Comparison of ENCODE assay signal across 10 cellular contexts in genomic region chr1:12172042-12172851, GRCh38. TPM values are rescaled to one million over a fixed set of nuclear protein-coding genes. Genes with fewer than 3 reads are reported as not detected.
DNase-seq lines count a peak whose midpoint lies in the region; ATAC-seq and TF ChIP-seq lines count a peak whose summit lies in the region.
"Had no signal": no experiment of that assay in that cellular context is flagged by ENCODE, and none has a peak within 500 bp of the region (broad histone marks: within the 10 kb centered on the region; RNA-seq: fewer than 3 reads in every experiment).

No MANE protein-coding gene starts in this region.

- H3K4me1 ChIP-seq in CD4-positive, CD25-positive, alpha-beta regulatory T cell (ENCODE audit: control insufficient read depth, insufficient read depth, low read length, poor library complexity, severe bottlenecking), result peaks cover 93% of the 10 kb centered on the region
- H3K4me1 ChIP-seq in colonic mucosa (no peaks in the 10 kb centered on the region), sigmoid colon (peaks cover 0 to 35% (median 25%) of the 10 kb centered on the region in 4 donors)

- peaks cover 36% of the 10 kb centered on the region for H3K36me3 Mint-ChIP-seq in CD4-positive, CD25-positive, alpha-beta regulatory T cell
- H3K36me3 Mint-ChIP-seq in T-helper 17 cell (ENCODE audit: low read depth), result peaks cover 15% of the 10 kb centered on the region
- no peaks in the 10 kb centered on the region for H3K36me3 Mint-ChIP-seq in progenitor cell of endocrine pancreas (ENCODE audit: insufficient read depth)

- H3K9ac ChIP-seq in colonic mucosa (ENCODE audit: low read depth in 2 of 2, low read length in 2 of 2), result peak overlapping the region; percentile 28 to 30

- peak; percentile 51 to 66 (median 61) for DNase-seq in CD4-positive, CD25-positive, alpha-beta regulatory T cell
- DNase-seq in T-helper 17 cell, result peak in 2 of 3 donors; percentile 47 to 69
- no peak for DNase-seq in colonic mucosa
- DNase-seq in sigmoid colon, result no peak
- DNase-seq in DMS 273 (lab: John Stamatoyannopoulos, UW; ENCODE audit: unreplicated experiment), result no peak
- no peak for DNase-seq in GM19240 (ENCODE audit: insufficient read length, low spot score)
- DNase-seq in progenitor cell of endocrine pancreas (ENCODE audit: low spot score, unreplicated experiment), result no peak
- no peak for DNase-seq in germinal center (ENCODE audit: low spot score)
- DNase-seq: NCI-H446 treated with DMSO at 0.1 percent for 48 hours, ovary had no signal

- peak overlapping the region; percentile 75 for H3K4me3 ChIP-seq in CD4-positive, CD25-positive, alpha-beta regulatory T cell (ENCODE audit: low read depth, low read length)
- H3K4me3 ChIP-seq in colonic mucosa (no peak overlapping the region), sigmoid colon (no peak overlapping the region)
- H3K4me3 ChIP-seq: ovary had no signal

- 79 to 86% methylated on average over 14 of the region's 14 CpGs for WGBS in sigmoid colon, 2 donors

- TF ChIP-seq EP300 in sigmoid colon (IDR thresholded peaks at IDR 0.05), result no peak

- ATAC-seq in CD4-positive, CD25-positive, alpha-beta regulatory T cell (ENCODE audit: low read depth in 2 of 2), result peak in 1 of 2 donors; percentile 17
- peak; percentile 3 for ATAC-seq in T-helper 17 cell

- H3K27me3 ChIP-seq in CD4-positive, CD25-positive, alpha-beta regulatory T cell (ENCODE audit: control insufficient read depth, insufficient read depth, low read length), result no peaks in the 10 kb centered on the region
- H3K27me3 ChIP-seq in colonic mucosa (no peaks in the 10 kb centered on the region), sigmoid colon (peaks cover 0 to 18% (median 0%) of the 10 kb centered on the region in 3 donors)
- H3K27me3 ChIP-seq: ovary had no signal

- peak overlapping the region; percentile 77 to 99 (median 95) for H3K27ac Mint-ChIP-seq in CD4-positive, CD25-positive, alpha-beta regulatory T cell
- peak overlapping the region; percentile 100 for H3K27ac Mint-ChIP-seq in T-helper 17 cell
- no peak overlapping the region for H3K27ac Mint-ChIP-seq in progenitor cell of endocrine pancreas

- intact Hi-C loops in colonic mucosa (cut with DNase I), result no loop called here
- intact Hi-C loops in sigmoid colon (cut with DNase I), result no loop called here

- TF ChIP-seq CTCF in colonic mucosa (IDR thresholded peaks at IDR 0.05), result no peak
- TF ChIP-seq CTCF in sigmoid colon (IDR thresholded peaks at IDR 0.05), result no peak
- no peak for TF ChIP-seq CTCF in progenitor cell of endocrine pancreas (IDR thresholded peaks at IDR 0.05; ENCODE audit: unreplicated experiment)

- H3K9me3 ChIP-seq in CD4-positive, CD25-positive, alpha-beta regulatory T cell (ENCODE audit: control insufficient read depth in 2 of 2, low read length in 2 of 2), result no peaks in the 10 kb centered on the region
- H3K9me3 ChIP-seq in T-helper 17 cell (ENCODE audit: control insufficient read depth, low read length, poor library complexity, severe bottlenecking), result no peaks in the 10 kb centered on the region
- no peaks in the 10 kb centered on the region for H3K9me3 ChIP-seq in colonic mucosa
- H3K9me3 ChIP-seq in sigmoid colon, result no peaks in the 10 kb centered on the region
- H3K9me3 ChIP-seq: ovary had no signal

- peak overlapping the region; percentile 97 for H3K27ac ChIP-seq in CD4-positive, CD25-positive, alpha-beta regulatory T cell (ENCODE audit: insufficient read depth, low read length, poor library complexity, severe bottlenecking)
- H3K27ac ChIP-seq in colonic mucosa, result peak overlapping the region; percentile 53
- peak overlapping the region; percentile 47 to 60 (median 53) for H3K27ac ChIP-seq in sigmoid colon
- H3K27ac ChIP-seq: ovary had no signal

- TF ChIP-seq POLR2A in sigmoid colon (IDR thresholded peaks at IDR 0.05), result no peak

- H3K27me3 Mint-ChIP-seq in CD4-positive, CD25-positive, alpha-beta regulatory T cell, result peaks cover 5% of the 10 kb centered on the region
- H3K27me3 Mint-ChIP-seq in T-helper 17 cell (no peaks in the 10 kb centered on the region), progenitor cell of endocrine pancreas (peaks cover 48% of the 10 kb centered on the region)

- peak overlapping the region; percentile 80 to 100 (median 100) for H3K4me3 Mint-ChIP-seq in CD4-positive, CD25-positive, alpha-beta regulatory T cell
- H3K4me3 Mint-ChIP-seq in T-helper 17 cell (peak overlapping the region; percentile 65), progenitor cell of endocrine pancreas (ENCODE audit: low read depth) (no peak overlapping the region)

- H3K36me3 ChIP-seq in CD4-positive, CD25-positive, alpha-beta regulatory T cell (ENCODE audit: control insufficient read depth, insufficient read depth, low read length), result peaks cover 8% of the 10 kb centered on the region
- H3K36me3 ChIP-seq in colonic mucosa (no peaks in the 10 kb centered on the region), sigmoid colon (no peaks in the 10 kb centered on the region)
- H3K36me3 ChIP-seq: ovary had no signal

- H3K4me1 Mint-ChIP-seq in CD4-positive, CD25-positive, alpha-beta regulatory T cell, result peaks cover 16 to 88% (median 52%) of the 10 kb centered on the region in 4 donors
- H3K4me1 Mint-ChIP-seq in T-helper 17 cell (peaks cover 74% of the 10 kb centered on the region), progenitor cell of endocrine pancreas (ENCODE audit: low read depth) (peaks cover 5% of the 10 kb centered on the region)

- peaks cover 0 to 3% (median 0%) of the 10 kb centered on the region in 7 donors for H3K9me3 Mint-ChIP-seq in CD4-positive, CD25-positive, alpha-beta regulatory T cell
- H3K9me3 Mint-ChIP-seq in progenitor cell of endocrine pancreas (ENCODE audit: low read depth), result no peaks in the 10 kb centered on the region

RNA-seq across cellular contexts. Expression of gene TNFRSF1B, which starts 5.5 kb away (rescaled TPM):
- 252 TPM for total RNA-seq in CD4-positive, CD25-positive, alpha-beta regulatory T cell
- 100 to 1,000 TPM; 347 to 450 (median 421) TPM for polyA plus RNA-seq in CD4-positive, CD25-positive, alpha-beta regulatory T cell
- 100 to 1,000 TPM; 127 to 132 TPM for total RNA-seq in T-helper 17 cell
- 10 to 100 TPM; 27.2 to 28.1 TPM for total RNA-seq in colonic mucosa
- total RNA-seq in sigmoid colon, result 10 to 100 TPM; 15.5 to 19.7 (median 18.9) TPM
- 10 to 100 TPM in 2 of 3 donors, 1 to 10 TPM in 1; 4.2 to 37.2 (median 16.2) TPM for polyA plus RNA-seq in sigmoid colon
- not detected in 2 replicates for total RNA-seq in progenitor cell of endocrine pancreas

RNA-seq across cellular contexts. Expression of gene VPS13D, which starts 57.6 kb away (rescaled TPM):
- 96.0 TPM for total RNA-seq in CD4-positive, CD25-positive, alpha-beta regulatory T cell
- 10 to 100 TPM in 2 of 4 donors, 1 to 10 TPM in 2; 8.1 to 11.6 (median 9.9) TPM for polyA plus RNA-seq in CD4-positive, CD25-positive, alpha-beta regulatory T cell
- total RNA-seq in T-helper 17 cell (10 to 100 TPM; 63.5 to 67.6 TPM), colonic mucosa (10 to 100 TPM; 54.3 to 56.0 TPM), sigmoid colon (10 to 100 TPM; 49.7 to 90.8 (median 54.7) TPM), progenitor cell of endocrine pancreas (41.0 and 41.9 TPM in 2 replicates)
- 10 to 100 TPM in 2 of 3 donors, 1 to 10 TPM in 1; 7.6 to 27.4 (median 12.0) TPM for polyA plus RNA-seq in sigmoid colon

Comparison
In these comparisons a context has a peak if more than half of its experiments do, and no peak if none do; other contexts are left out.
1. DNase-seq: peak in CD4-positive, CD25-positive, alpha-beta regulatory T cell (3 of 3) and T-helper 17 cell (2 of 3); none in colonic mucosa (single experiment), sigmoid colon (single experiment), DMS 273 (single experiment), GM19240 (single experiment), progenitor cell of endocrine pancreas (single experiment) and germinal center (single experiment).
2. RNA of gene TNFRSF1B, which starts 5.5 kb away (total RNA-seq): 252 TPM in CD4-positive, CD25-positive, alpha-beta regulatory T cell (single experiment), 127 to 132 TPM in T-helper 17 cell, 27.2 to 28.1 TPM in colonic mucosa and 15.5 to 19.7 TPM in sigmoid colon; not detected in progenitor cell of endocrine pancreas; every median in the first group is over 10 times any median in the second.
3. Peak in every context shown above with its lines, with median percentiles within 50 percentile points of each other: H3K27ac ChIP-seq.